34 cellular contexts compared by ENCODE assay signal in the genomic region with DNA sequence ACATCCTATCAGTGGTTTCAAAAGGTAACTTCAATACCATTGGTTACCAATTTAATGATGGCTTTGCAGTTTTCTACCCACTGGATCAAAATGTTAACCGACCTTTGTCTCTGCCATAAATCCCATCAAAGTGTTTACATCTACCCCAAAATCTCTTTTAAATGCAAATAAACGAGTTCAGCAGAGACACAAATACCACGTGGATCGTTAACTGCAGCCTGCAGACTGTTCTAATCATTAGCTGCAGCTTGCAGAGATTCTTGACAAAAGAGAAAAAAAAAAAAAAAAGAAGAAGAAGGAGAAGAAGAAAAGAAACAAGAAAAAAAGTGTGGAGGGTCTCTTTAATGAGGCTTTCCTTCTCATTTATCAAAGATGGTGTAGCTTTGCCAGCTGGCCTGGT.
"Had no signal": no experiment of that assay in that cellular context is flagged by ENCODE, and none has a peak within 500 bp of the region (broad histone marks: within the 10 kb centered on the region; RNA-seq: fewer than 3 reads in every experiment).

No MANE protein-coding gene starts in this region.

- H3K27ac ChIP-seq: ascending aorta, cardiac muscle cell, VCaP had no signal

- H3K27me3 Mint-ChIP-seq: activated CD4-positive, alpha-beta memory T cell treated with anti-CD3 and anti-CD28 coated beads, Interleukin-2, amount 10 ng/mL, durations not matched to agents 7 days and 5 days; activated CD4-positive, alpha-beta T cell treated with anti-CD3 and anti-CD28 coated beads, Interleukin-2, amount 10 ng/mL, durations not matched to agents 24 days and 14 days; activated CD8-positive, alpha-beta memory T cell treated with anti-CD3 and anti-CD28 coated beads, Interleukin-2, amount 10 ng/mL, durations not matched to agents 7 days and 5 days; activated naive CD4-positive, alpha-beta T cell treated with anti-CD3 and anti-CD28 coated beads, Interleukin-2, amount 10 ng/mL, durations not matched to agents 7 days and 5 days; activated naive CD8-positive, alpha-beta T cell treated with anti-CD3 and anti-CD28 coated beads, Interleukin-2, amount 10 ng/mL, durations not matched to agents 7 days and 5 days had no signal

- H3K4me3 Mint-ChIP-seq: activated B cell treated with CpG ODN at 0.5 μM for 24 hours; activated CD4-positive, alpha-beta memory T cell treated with anti-CD3 and anti-CD28 coated beads, Interleukin-2, amount 10 ng/mL, durations not matched to agents 7 days and 5 days; activated CD4-positive, alpha-beta T cell treated with anti-CD3 and anti-CD28 coated beads, Interleukin-2, amount 10 ng/mL, durations not matched to agents 24 days and 14 days; activated CD8-positive, alpha-beta memory T cell treated with anti-CD3 and anti-CD28 coated beads, Interleukin-2, amount 10 ng/mL, durations not matched to agents 7 days and 5 days; activated CD8-positive, alpha-beta T cell treated with anti-CD3 and anti-CD28 coated beads, Interleukin-2, amount 10 ng/mL, durations not matched to agents 7 days and 5 days; activated naive CD4-positive, alpha-beta T cell treated with anti-CD3 and anti-CD28 coated beads, Interleukin-2, amount 10 ng/mL, durations not matched to agents 7 days and 5 days; activated naive CD4-positive, alpha-beta T cell treated with anti-CD3 and anti-CD28 coated beads, Interleukin-2, amount 50 U/mL, for 24 hours; activated naive CD8-positive, alpha-beta T cell; activated naive CD8-positive, alpha-beta T cell treated with anti-CD3 and anti-CD28 coated beads, Interleukin-2, amount 10 ng/mL, durations not matched to agents 7 days and 5 days; activated naive CD8-positive, alpha-beta T cell treated with anti-CD3 and anti-CD28 coated beads, Interleukin-2, amount 50 U/mL, for 24 hours; activated T-cell treated with anti-CD3 and anti-CD28 coated beads, Interleukin-2, amount 50 U/mL, for 24 hours; central memory CD8-positive, alpha-beta T cell; T-helper 1 cell treated with Interleukin-12 subunit alpha and Interleukin-12 subunit beta and Interleukin-4 antibody, amounts not matched to agents 30 μg/mL and 1 μg/mL, for 36 hours; T-helper 2 cell treated with Interferon-gamma antibody and Interleukin-4, amounts not matched to agents 5 μg/mL and 100 μg/mL, for 36 hours had no signal

- ATAC-seq: activated CD8-positive, alpha-beta memory T cell treated with anti-CD3 and anti-CD28 coated beads, Interleukin-2, amount 10 ng/mL, durations not matched to agents 7 days and 5 days; activated CD8-positive, alpha-beta T cell treated with anti-CD3 and anti-CD28 coated beads, Interleukin-2, amount 10 ng/mL, durations not matched to agents 7 days and 5 days; activated naive CD8-positive, alpha-beta T cell treated with anti-CD3 and anti-CD28 coated beads, Interleukin-2, amount 50 U/mL, for 24 hours had no signal

- H3K4me1 Mint-ChIP-seq: activated B cell treated with CpG ODN at 0.5 μM for 24 hours; activated CD4-positive, alpha-beta memory T cell treated with anti-CD3 and anti-CD28 coated beads, Interleukin-2, amount 10 ng/mL, durations not matched to agents 7 days and 5 days; activated CD4-positive, alpha-beta T cell treated with anti-CD3 and anti-CD28 coated beads, Interleukin-2, amount 10 ng/mL, durations not matched to agents 24 days and 14 days; activated CD8-positive, alpha-beta memory T cell treated with anti-CD3 and anti-CD28 coated beads, Interleukin-2, amount 10 ng/mL, durations not matched to agents 7 days and 5 days; activated naive CD4-positive, alpha-beta T cell treated with anti-CD3 and anti-CD28 coated beads, Interleukin-2, amount 10 ng/mL, durations not matched to agents 7 days and 5 days; activated naive CD4-positive, alpha-beta T cell treated with anti-CD3 and anti-CD28 coated beads, Interleukin-2, amount 50 U/mL, for 24 hours; activated naive CD8-positive, alpha-beta T cell treated with anti-CD3 and anti-CD28 coated beads, Interleukin-2, amount 10 ng/mL, durations not matched to agents 7 days and 5 days; activated naive CD8-positive, alpha-beta T cell treated with anti-CD3 and anti-CD28 coated beads, Interleukin-2, amount 50 U/mL, for 24 hours; central memory CD8-positive, alpha-beta T cell had no signal

- DNase-seq: activated B cell treated with CpG ODN at 0.5 μM for 24 hours; activated CD4-positive, alpha-beta memory T cell treated with anti-CD3 and anti-CD28 coated beads, Interleukin-2, amount 10 ng/mL, durations not matched to agents 7 days and 5 days; activated CD4-positive, alpha-beta T cell treated with anti-CD3 and anti-CD28 coated beads for 4 hours; activated CD4-positive, alpha-beta T cell treated with anti-CD3 and anti-CD28 coated beads, Interleukin-2, amount 10 ng/mL, durations not matched to agents 24 days and 14 days; activated CD4-positive, alpha-beta T cell treated with anti-CD3 and anti-CD28 coated beads, Interleukin-2, amount 50 U/mL, for 1 hour; activated CD4-positive, alpha-beta T cell treated with anti-CD3 and anti-CD28 coated beads, Interleukin-2, amount 50 U/mL, for 48 hours; activated CD4-positive, CD25-positive, alpha-beta regulatory T cell treated with anti-CD3 and anti-CD28 coated beads, Interleukin-2, amount 50 U/mL, for 72 hours; activated CD8-positive, alpha-beta memory T cell treated with anti-CD3 and anti-CD28 coated beads for 24 hours; activated CD8-positive, alpha-beta memory T cell treated with anti-CD3 and anti-CD28 coated beads, Interleukin-2, amount 10 ng/mL, durations not matched to agents 7 days and 5 days; activated CD8-positive, alpha-beta memory T cell treated with anti-CD3 and anti-CD28 coated beads, Interleukin-2, amount 50 U/mL, for 48 hours; activated CD8-positive, alpha-beta T cell treated with anti-CD3 and anti-CD28 coated beads, Interleukin-2, amount 10 ng/mL, durations not matched to agents 7 days and 5 days; activated effector memory CD4-positive, alpha-beta T cell treated with Interleukin-2 at 50 U/mL for 16 hours; activated gamma-delta T cell; activated naive CD4-positive, alpha-beta T cell treated with anti-CD3 and anti-CD28 coated beads, Interleukin-2, amount 10 ng/mL, durations not matched to agents 7 days and 5 days; activated naive CD4-positive, alpha-beta T cell treated with Interleukin-2 at 50 U/mL for 16 hours; activated naive CD8-positive, alpha-beta T cell treated with anti-CD3 and anti-CD28 coated beads, Interleukin-2, amount 10 ng/mL, durations not matched to agents 7 days and 5 days; activated naive CD8-positive, alpha-beta T cell treated with anti-CD3 and anti-CD28 coated beads, Interleukin-2, amount 50 U/mL, for 24 hours; activated T-cell treated with anti-CD3 and anti-CD28 coated beads, Interleukin-2, amount 50 U/mL, for 24 hours; activated T-cell treated with anti-CD3 and anti-CD28 coated beads, Interleukin-2, amount 50 U/mL, for 48 hours; amygdala; anterior cingulate cortex; caudate nucleus; cerebellar nuclear complex; T-helper 2 cell; T-helper 9 cell had no signal

- H3K9me3 ChIP-seq: ascending aorta had no signal

- H3K27me3 ChIP-seq: ascending aorta, cardiac muscle cell had no signal

- H3K27ac Mint-ChIP-seq: activated B cell treated with CpG ODN at 0.5 μM for 24 hours; activated CD4-positive, alpha-beta memory T cell treated with anti-CD3 and anti-CD28 coated beads, Interleukin-2, amount 10 ng/mL, durations not matched to agents 7 days and 5 days; activated CD4-positive, alpha-beta T cell treated with anti-CD3 and anti-CD28 coated beads, Interleukin-2, amount 10 ng/mL, durations not matched to agents 24 days and 14 days; activated CD8-positive, alpha-beta memory T cell treated with anti-CD3 and anti-CD28 coated beads, Interleukin-2, amount 10 ng/mL, durations not matched to agents 7 days and 5 days; activated CD8-positive, alpha-beta T cell treated with anti-CD3 and anti-CD28 coated beads, Interleukin-2, amount 10 ng/mL, durations not matched to agents 7 days and 5 days; activated naive CD4-positive, alpha-beta T cell treated with anti-CD3 and anti-CD28 coated beads, Interleukin-2, amount 10 ng/mL, durations not matched to agents 7 days and 5 days; activated naive CD4-positive, alpha-beta T cell treated with anti-CD3 and anti-CD28 coated beads, Interleukin-2, amount 50 U/mL, for 24 hours; activated naive CD8-positive, alpha-beta T cell; activated naive CD8-positive, alpha-beta T cell treated with anti-CD3 and anti-CD28 coated beads, Interleukin-2, amount 10 ng/mL, durations not matched to agents 7 days and 5 days; activated naive CD8-positive, alpha-beta T cell treated with anti-CD3 and anti-CD28 coated beads, Interleukin-2, amount 50 U/mL, for 24 hours; activated T-cell treated with anti-CD3 and anti-CD28 coated beads, Interleukin-2, amount 50 U/mL, for 24 hours; activated T-helper 2 cell treated with anti-CD3 and anti-CD28 coated beads, Interferon-gamma antibody, Interleukin-2, Interleukin-4, amounts not matched to agents 10 μg/mL and 5 μg/mL and 100 μg/mL, durations not matched to agents 14 hours and 24 hours and 36 hours; T-helper 1 cell treated with Interleukin-12 subunit alpha and Interleukin-12 subunit beta and Interleukin-4 antibody, amounts not matched to agents 30 μg/mL and 1 μg/mL, for 36 hours; T-helper 2 cell treated with Interferon-gamma antibody and Interleukin-4, amounts not matched to agents 5 μg/mL and 100 μg/mL, for 36 hours had no signal

- H3K9me3 Mint-ChIP-seq: activated B cell treated with CpG ODN at 0.5 μM for 24 hours; activated CD4-positive, alpha-beta memory T cell treated with anti-CD3 and anti-CD28 coated beads, Interleukin-2, amount 10 ng/mL, durations not matched to agents 7 days and 5 days; activated CD4-positive, alpha-beta T cell treated with anti-CD3 and anti-CD28 coated beads, Interleukin-2, amount 10 ng/mL, durations not matched to agents 24 days and 14 days; activated naive CD4-positive, alpha-beta T cell treated with anti-CD3 and anti-CD28 coated beads, Interleukin-2, amount 10 ng/mL, durations not matched to agents 7 days and 5 days; activated naive CD4-positive, alpha-beta T cell treated with anti-CD3 and anti-CD28 coated beads, Interleukin-2, amount 50 U/mL, for 24 hours; activated naive CD8-positive, alpha-beta T cell treated with anti-CD3 and anti-CD28 coated beads, Interleukin-2, amount 50 U/mL, for 24 hours; activated T-helper 2 cell treated with anti-CD3 and anti-CD28 coated beads, Interferon-gamma antibody, Interleukin-2, Interleukin-4, amounts not matched to agents 10 μg/mL and 5 μg/mL and 100 μg/mL, durations not matched to agents 14 hours and 24 hours and 36 hours; T-helper 2 cell treated with Interferon-gamma antibody and Interleukin-4, amounts not matched to agents 5 μg/mL and 100 μg/mL, for 36 hours had no signal

- H3K4me3 ChIP-seq: ascending aorta, cardiac muscle cell had no signal

- H3K36me3 Mint-ChIP-seq: activated CD8-positive, alpha-beta memory T cell treated with anti-CD3 and anti-CD28 coated beads, Interleukin-2, amount 10 ng/mL, durations not matched to agents 7 days and 5 days; activated naive CD4-positive, alpha-beta T cell treated with anti-CD3 and anti-CD28 coated beads, Interleukin-2, amount 10 ng/mL, durations not matched to agents 7 days and 5 days; activated naive CD4-positive, alpha-beta T cell treated with anti-CD3 and anti-CD28 coated beads, Interleukin-2, amount 50 U/mL, for 24 hours; activated naive CD8-positive, alpha-beta T cell; activated naive CD8-positive, alpha-beta T cell treated with anti-CD3 and anti-CD28 coated beads, Interleukin-2, amount 10 ng/mL, durations not matched to agents 7 days and 5 days had no signal

- H3K4me1 ChIP-seq: ascending aorta had no signal

- H3K36me3 ChIP-seq: ascending aorta, cardiac muscle cell had no signal
